Comparison of ENCODE assay signal across 6 cellular contexts in the genomic region with DNA sequence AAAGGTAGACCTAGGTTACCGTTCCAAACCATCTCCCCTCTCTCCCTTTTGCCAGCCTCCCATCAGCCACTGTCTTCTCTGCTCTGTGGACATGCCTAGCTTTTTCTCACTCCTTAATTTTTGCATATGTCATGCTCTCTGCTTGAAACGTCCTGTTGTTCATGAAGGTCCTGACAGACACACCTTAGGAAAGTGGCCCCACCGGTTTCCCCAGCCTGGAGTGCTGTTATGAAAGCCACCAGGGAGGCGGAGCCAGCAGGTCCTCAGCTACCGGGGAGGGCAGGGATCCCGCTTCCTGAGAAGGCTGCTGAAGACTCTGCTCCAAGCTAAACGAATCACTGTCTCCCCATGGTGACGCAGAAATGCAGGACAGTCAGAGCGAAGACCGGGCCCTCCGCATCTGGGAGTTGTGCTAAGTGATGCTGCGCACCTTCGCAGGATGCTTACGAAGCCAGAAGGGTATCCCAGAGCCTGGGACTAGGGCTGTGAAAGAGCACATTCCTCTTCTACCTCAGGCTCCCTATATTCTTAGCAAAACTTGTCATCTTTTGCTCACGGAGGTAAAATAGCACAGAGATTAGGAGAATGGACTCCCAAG. TPM values are rescaled to one million over a fixed set of nuclear protein-coding genes. Genes with fewer than 3 reads are reported as not detected.
DNase-seq lines count a peak whose midpoint lies in the region; ATAC-seq, FAIRE-seq and TF ChIP-seq lines count a peak whose summit lies in the region.

No MANE protein-coding gene starts in this region.

- no peaks in the 10 kb centered on the region for H3K9me3 Mint-ChIP-seq in stimulated activated effector memory CD8-positive, alpha-beta T cell treated with anti-CD3 and anti-CD28 coated beads, Interleukin-12 subunit alpha, Interleukin-12 subunit beta, amount 100 ng/mL, for 72 hours

- DNase-seq in DMS53 (lab: John Stamatoyannopoulos, UW) = peak; percentile 96
- no peak for DNase-seq in SK-N-MC (ENCODE audit: low read depth, low spot score)
- DNase-seq in foreskin keratinocyte = peak; percentile 67 to 82
- peak in 1 of 2 donors; percentile 66 for DNase-seq in stimulated activated effector memory CD8-positive, alpha-beta T cell treated with anti-CD3 and anti-CD28 coated beads, Interleukin-12 subunit alpha, Interleukin-12 subunit beta, amount 100 ng/mL, for 72 hours (ENCODE audit: low spot score in 2 of 2)
- no peak for DNase-seq in RCC 7860 (ENCODE audit: low spot score)

- H3K27ac Mint-ChIP-seq in stimulated activated effector memory CD8-positive, alpha-beta T cell treated with anti-CD3 and anti-CD28 coated beads, Interleukin-12 subunit alpha, Interleukin-12 subunit beta, amount 100 ng/mL, for 72 hours = peak overlapping the region; percentile 92

- H3K4me1 Mint-ChIP-seq in stimulated activated effector memory CD8-positive, alpha-beta T cell treated with anti-CD3 and anti-CD28 coated beads, Interleukin-12 subunit alpha, Interleukin-12 subunit beta, amount 100 ng/mL, for 72 hours = peaks cover 41% of the 10 kb centered on the region

- H3K27me3 ChIP-seq in foreskin keratinocyte = peaks cover 22% of the 10 kb centered on the region

- no peak for FAIRE-seq in RCC 7860 (lab: Jason Lieb, UNC)

- ATAC-seq in foreskin keratinocyte (peak; percentile 70), GM19324 (IDR thresholded peaks at IDR 0.05; ENCODE audit: low FRiP score, unreplicated experiment) (no peak)
- ATAC-seq in stimulated activated effector memory CD8-positive, alpha-beta T cell treated with anti-CD3 and anti-CD28 coated beads, Interleukin-12 subunit alpha, Interleukin-12 subunit beta, amount 100 ng/mL, for 72 hours = peak; percentile 19

- peaks cover 18% of the 10 kb centered on the region for H3K36me3 Mint-ChIP-seq in stimulated activated effector memory CD8-positive, alpha-beta T cell treated with anti-CD3 and anti-CD28 coated beads, Interleukin-12 subunit alpha, Interleukin-12 subunit beta, amount 100 ng/mL, for 72 hours

- peak overlapping the region; percentile 39 for H3K4me3 ChIP-seq in SK-N-MC

- no peaks in the 10 kb centered on the region for H3K36me3 ChIP-seq in SK-N-MC (ENCODE audit: insufficient read depth, low read length)

- H3K4me3 Mint-ChIP-seq in stimulated activated effector memory CD8-positive, alpha-beta T cell treated with anti-CD3 and anti-CD28 coated beads, Interleukin-12 subunit alpha, Interleukin-12 subunit beta, amount 100 ng/mL, for 72 hours = peak overlapping the region; percentile 80

- H3K9me3 ChIP-seq in SK-N-MC (ENCODE audit: low read depth, low read length) = no peaks in the 10 kb centered on the region

- H3K4me1 ChIP-seq in foreskin keratinocyte = peaks cover 5% of the 10 kb centered on the region

- H3K27ac ChIP-seq in SK-N-MC (no peak overlapping the region), foreskin keratinocyte (peak overlapping the region; percentile 38)

- no peak for TF ChIP-seq CTCF in foreskin keratinocyte (conservative IDR thresholded peaks at IDR 0.05)

- no peak overlapping the region for H3K9ac ChIP-seq in SK-N-MC (ENCODE audit: insufficient read length)

RNA-seq across cellular contexts. Expression of a gene that starts 2.3 kb away (rescaled TPM):
- 0.21 and 0.24 TPM in 2 replicates for total RNA-seq in foreskin keratinocyte
- polyA plus RNA-seq in foreskin keratinocyte = 0.30 and 0.65 TPM in 2 replicates

RNA-seq across cellular contexts. Expression of a gene that starts 10.4 kb away (rescaled TPM):
- total RNA-seq in foreskin keratinocyte = 4.3 and 6.7 TPM in 2 replicates
- polyA plus RNA-seq in foreskin keratinocyte = 6.9 and 10.2 TPM in 2 replicates

RNA-seq across cellular contexts. Expression of a gene that starts 23.4 kb away (rescaled TPM):
- 0.07 and 0.10 TPM in 2 replicates for total RNA-seq in foreskin keratinocyte
- polyA plus RNA-seq in foreskin keratinocyte = 0.06 TPM in 2 replicates

RNA-seq across cellular contexts. Expression of a gene that starts 33.8 kb away (rescaled TPM):
- 152 and 162 TPM in 2 replicates for total RNA-seq in foreskin keratinocyte
- polyA plus RNA-seq in foreskin keratinocyte = 361 and 378 TPM in 2 replicates

RNA-seq across cellular contexts. Expression of a gene that starts 33.8 kb away (rescaled TPM):
- total RNA-seq in foreskin keratinocyte = not detected in 2 replicates
- polyA plus RNA-seq in foreskin keratinocyte = not detected in 2 replicates

Comparison
In these comparisons a context has a peak if more than half of its experiments do, and no peak if none do; other contexts are left out.
1. DNase-seq: peak in DMS53 (single experiment) and foreskin keratinocyte (2 of 2); none in SK-N-MC (single experiment) and RCC 7860 (single experiment).